Comparison of ENCODE assay signal across 8 cellular contexts in genomic region chr10:69994262-69994661, GRCh38. TPM values are rescaled to one million over a fixed set of nuclear protein-coding genes. Genes with fewer than 3 reads are reported as not detected.
DNase-seq lines count a peak whose midpoint lies in the region; ATAC-seq and TF ChIP-seq lines count a peak whose summit lies in the region.

No MANE protein-coding gene starts in this region.

- no peaks in the 10 kb centered on the region for H3K36me3 Mint-ChIP-seq in activated naive CD4-positive, alpha-beta T cell treated with anti-CD3 and anti-CD28 coated beads, Interleukin-2, amount 10 ng/mL, durations not matched to agents 7 days and 5 days

- DNase-seq in A172 (ENCODE audit: low spot score) (peak; percentile 72), GM19240 (ENCODE audit: insufficient read length, low spot score) (peak; percentile 4), PC-3 (peak; percentile 86), fibroblast of gingiva (ENCODE audit: low read depth) (peak; percentile 46), putamen (ENCODE audit: low spot score) (peak; percentile 28), T1000 (lab: John Stamatoyannopoulos, UW) (no peak)
- no peak for DNase-seq in activated naive CD4-positive, alpha-beta T cell treated with anti-CD3 and anti-CD28 coated beads, Interleukin-2, amount 10 ng/mL, durations not matched to agents 7 days and 5 days

- H3K27me3 ChIP-seq in PC-3 (ENCODE audit: low read length) = peaks cover 58% of the 10 kb centered on the region

- no peaks in the 10 kb centered on the region for H3K4me1 Mint-ChIP-seq in activated naive CD4-positive, alpha-beta T cell treated with anti-CD3 and anti-CD28 coated beads, Interleukin-2, amount 10 ng/mL, durations not matched to agents 7 days and 5 days

- no peak overlapping the region for H3K4me3 ChIP-seq in PC-3 (ENCODE audit: low read length)

- no peak overlapping the region for H3K27ac ChIP-seq in PC-3 (ENCODE audit: low read length)

- H3K9me3 Mint-ChIP-seq in activated naive CD4-positive, alpha-beta T cell treated with anti-CD3 and anti-CD28 coated beads, Interleukin-2, amount 10 ng/mL, durations not matched to agents 7 days and 5 days = no peaks in the 10 kb centered on the region

- ATAC-seq in PC-3 (peak; percentile 88), GM18873 (IDR thresholded peaks at IDR 0.05; ENCODE audit: low FRiP score, unreplicated experiment) (no peak)

- H3K27me3 Mint-ChIP-seq in activated naive CD4-positive, alpha-beta T cell treated with anti-CD3 and anti-CD28 coated beads, Interleukin-2, amount 10 ng/mL, durations not matched to agents 7 days and 5 days = peaks cover 16% of the 10 kb centered on the region

- H3K36me3 ChIP-seq in PC-3 (ENCODE audit: low read depth, low read length) = no peaks in the 10 kb centered on the region

- H4K20me1 ChIP-seq in PC-3 (ENCODE audit: low read length) = no peaks in the 10 kb centered on the region

- H3K4me2 ChIP-seq in PC-3 (ENCODE audit: low read length) = no peak overlapping the region

- intact Hi-C loops in PC-3 (cut with micrococcal nuclease) = no loop called here

- H3K4me1 ChIP-seq in PC-3 (ENCODE audit: insufficient read depth, low read length) = no peaks in the 10 kb centered on the region

- POLR2A ChIA-PET in PC-3 (lab: Charles Lee; ENCODE audit: unreplicated experiment) = interaction anchor here (0.6 kb wide), 1 partner anchor 20 kb away, joined by 3 read pairs; no protein-coding TSS in a partner anchor

- H3K27ac Mint-ChIP-seq in activated naive CD4-positive, alpha-beta T cell treated with anti-CD3 and anti-CD28 coated beads, Interleukin-2, amount 10 ng/mL, durations not matched to agents 7 days and 5 days = no peak overlapping the region

- no peak overlapping the region for H3K4me3 Mint-ChIP-seq in activated naive CD4-positive, alpha-beta T cell treated with anti-CD3 and anti-CD28 coated beads, Interleukin-2, amount 10 ng/mL, durations not matched to agents 7 days and 5 days

- H3K79me2 ChIP-seq in PC-3 (ENCODE audit: low read length) = no peaks in the 10 kb centered on the region

- no peaks in the 10 kb centered on the region for H3K9me2 ChIP-seq in PC-3 (replicated peaks; ENCODE audit: low read length)

- CTCF ChIA-PET in PC-3 (lab: Charles Lee) = no interaction called here
- CTCF ChIA-PET in activated naive CD4-positive, alpha-beta T cell treated with anti-CD3 and anti-CD28 coated beads, Interleukin-2, amount 10 ng/mL, durations not matched to agents 7 days and 5 days (lab: Charles Lee) = no interaction called here

- TF ChIP-seq CTCF in PC-3 (conservative IDR thresholded peaks at IDR 0.05; ENCODE audit: low read depth, low read length) = no peak

- H3F3A ChIP-seq in PC-3 (ENCODE audit: low read length, unreplicated experiment) = no peaks in the 10 kb centered on the region

- no peak overlapping the region for H2AFZ ChIP-seq in PC-3 (ENCODE audit: low read length)

- no peak overlapping the region for H3K9ac ChIP-seq in PC-3 (ENCODE audit: low read length)

- H3K9me3 ChIP-seq in PC-3 (ENCODE audit: low read length) = no peaks in the 10 kb centered on the region

- BruUV-seq in PC-3 (replicated peaks; lab: Mats Ljungman, UMichigan) = no TSS peak

RNA-seq across cellular contexts. Expression of gene MACROH2A2, which starts 58.4 kb away (rescaled TPM):
- total RNA-seq in A172 (2014; rRNA removed; shearing (Covaris generic)) = 12.7 and 15.0 TPM in 2 replicates
- 86.7 and 103 TPM in 2 replicates for total RNA-seq in PC-3 (2014; rRNA removed)

Comparison
In these comparisons a context has a peak if more than half of its experiments do, and no peak if none do; other contexts are left out.
1. DNase-seq: peak in A172 (single experiment), GM19240 (single experiment), PC-3 (single experiment), fibroblast of gingiva (single experiment) and putamen (single experiment); none in T1000 (single experiment) and activated naive CD4-positive, alpha-beta T cell treated with anti-CD3 and anti-CD28 coated beads, Interleukin-2, amount 10 ng/mL, durations not matched to agents 7 days and 5 days (single experiment).